ENCODE assay signal across 1 cellular context in genomic region chr5:134902071-134902801, GRCh38.
TF ChIP-seq lines count a peak whose summit lies in the region.

No MANE protein-coding gene starts in this region.

TF ChIP-seq in IMR-90, 13 proteins besides CTCF, POLR2A, EP300 and RAD21 (continued from another document):
- no peak for TF ChIP-seq USF2 (IDR thresholded peaks at IDR 0.05; ENCODE audit: low read depth, low read length)
- no peak for TF ChIP-seq SMC3 (IDR thresholded peaks at IDR 0.05; ENCODE audit: low read depth, low read length)
- no peak for TF ChIP-seq MXI1 (IDR thresholded peaks at IDR 0.05; ENCODE audit: borderline replicate concordance, low read depth, low read length)
